In the genomic region with DNA sequence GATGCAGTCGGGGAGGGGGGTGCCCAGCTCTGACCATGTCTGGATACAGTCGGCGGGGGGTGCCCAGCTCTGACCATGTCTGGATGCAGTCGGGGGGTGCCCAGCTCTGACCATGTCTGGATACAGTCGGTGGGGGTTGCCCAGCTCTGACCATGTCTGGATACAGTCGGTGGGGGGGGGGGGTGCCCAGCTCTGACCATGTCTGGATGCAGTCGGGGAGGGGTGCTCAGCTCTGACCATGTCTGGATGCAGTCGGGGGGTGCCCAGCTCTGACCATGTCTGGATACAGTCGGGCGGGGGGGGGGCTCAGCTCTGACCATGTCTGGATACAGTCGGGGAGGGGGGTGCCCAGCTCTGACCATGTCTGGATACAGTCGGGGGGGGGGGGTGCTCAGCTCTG, we compare ENCODE assay signal across 5 cellular contexts. TPM values are rescaled to one million over a fixed set of nuclear protein-coding genes. Genes with fewer than 3 reads are reported as not detected.
"Had no signal": no experiment of that assay in that cellular context is flagged by ENCODE, and none has a peak within 500 bp of the region (broad histone marks: within the 10 kb centered on the region; RNA-seq: fewer than 3 reads in every experiment).

No MANE protein-coding gene starts in this region.

RNA-seq across cellular contexts. Expression of gene PKP3, which starts 17.5 kb away (rescaled TPM):
- polyA plus RNA-seq: IgD-negative memory B cell had no signal

RNA-seq across cellular contexts. Expression of gene ANO9, which starts 30.3 kb away (rescaled TPM):
- total RNA-seq: GM23248, H4, HFFc6, HT1080 had no signal
- polyA plus RNA-seq: GM23248 had no signal

RNA-seq across cellular contexts. Expression of gene B4GALNT4, which starts 42.2 kb away (rescaled TPM):
- polyA plus RNA-seq: IgD-negative memory B cell had no signal
